1 cellular context compared by ENCODE assay signal in the genomic region with DNA sequence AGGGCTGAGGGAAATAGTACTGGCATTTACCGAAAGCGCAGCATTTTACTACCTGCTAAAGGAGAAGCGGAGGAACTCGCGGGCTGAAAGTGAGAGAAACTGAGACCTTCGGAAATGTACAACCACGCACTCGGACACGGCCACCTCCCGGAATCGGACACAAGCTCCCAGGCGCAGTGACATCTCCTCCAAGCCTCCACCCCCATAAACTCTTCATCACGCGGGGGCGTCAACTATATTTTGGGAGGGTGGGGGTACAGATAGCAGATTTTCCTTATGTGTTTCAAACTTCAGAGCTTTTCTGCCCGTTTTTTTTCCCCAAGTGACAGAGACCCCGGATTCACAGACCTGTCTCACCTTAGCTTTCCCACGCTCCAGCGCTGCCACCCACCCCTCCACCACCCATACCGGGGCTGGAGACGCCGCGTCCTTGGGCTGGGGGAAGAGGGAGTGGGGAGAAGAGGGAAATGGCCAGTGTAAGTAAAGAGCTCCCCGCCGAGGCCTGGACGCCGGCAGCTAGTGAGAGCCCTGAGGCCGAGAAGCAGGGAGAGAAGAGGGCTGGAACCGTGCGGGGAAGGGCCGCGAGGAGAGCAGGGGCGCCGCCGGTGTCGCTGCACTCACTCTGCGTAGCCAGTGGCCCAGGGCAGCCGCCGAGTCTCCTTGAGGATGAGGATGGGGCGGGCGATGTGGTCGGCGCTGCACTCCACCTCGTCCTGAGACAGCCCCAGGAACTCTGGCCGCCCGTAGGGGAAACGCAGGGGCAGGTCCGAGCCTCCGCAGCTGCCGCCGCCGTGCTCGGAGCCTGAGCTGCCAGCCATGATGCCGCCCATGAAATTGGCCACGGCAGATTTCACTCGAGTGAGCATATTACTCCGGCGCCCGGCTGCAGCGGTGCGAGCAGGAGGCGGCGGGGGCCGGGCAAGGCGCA.
TF ChIP-seq lines count a peak whose summit lies in the region.

No MANE protein-coding gene starts in this region.

TF ChIP-seq in K562, 482 proteins besides CTCF, POLR2A, EP300 and RAD21 (continued from another document):
- TF ChIP-seq, protein P1, sequence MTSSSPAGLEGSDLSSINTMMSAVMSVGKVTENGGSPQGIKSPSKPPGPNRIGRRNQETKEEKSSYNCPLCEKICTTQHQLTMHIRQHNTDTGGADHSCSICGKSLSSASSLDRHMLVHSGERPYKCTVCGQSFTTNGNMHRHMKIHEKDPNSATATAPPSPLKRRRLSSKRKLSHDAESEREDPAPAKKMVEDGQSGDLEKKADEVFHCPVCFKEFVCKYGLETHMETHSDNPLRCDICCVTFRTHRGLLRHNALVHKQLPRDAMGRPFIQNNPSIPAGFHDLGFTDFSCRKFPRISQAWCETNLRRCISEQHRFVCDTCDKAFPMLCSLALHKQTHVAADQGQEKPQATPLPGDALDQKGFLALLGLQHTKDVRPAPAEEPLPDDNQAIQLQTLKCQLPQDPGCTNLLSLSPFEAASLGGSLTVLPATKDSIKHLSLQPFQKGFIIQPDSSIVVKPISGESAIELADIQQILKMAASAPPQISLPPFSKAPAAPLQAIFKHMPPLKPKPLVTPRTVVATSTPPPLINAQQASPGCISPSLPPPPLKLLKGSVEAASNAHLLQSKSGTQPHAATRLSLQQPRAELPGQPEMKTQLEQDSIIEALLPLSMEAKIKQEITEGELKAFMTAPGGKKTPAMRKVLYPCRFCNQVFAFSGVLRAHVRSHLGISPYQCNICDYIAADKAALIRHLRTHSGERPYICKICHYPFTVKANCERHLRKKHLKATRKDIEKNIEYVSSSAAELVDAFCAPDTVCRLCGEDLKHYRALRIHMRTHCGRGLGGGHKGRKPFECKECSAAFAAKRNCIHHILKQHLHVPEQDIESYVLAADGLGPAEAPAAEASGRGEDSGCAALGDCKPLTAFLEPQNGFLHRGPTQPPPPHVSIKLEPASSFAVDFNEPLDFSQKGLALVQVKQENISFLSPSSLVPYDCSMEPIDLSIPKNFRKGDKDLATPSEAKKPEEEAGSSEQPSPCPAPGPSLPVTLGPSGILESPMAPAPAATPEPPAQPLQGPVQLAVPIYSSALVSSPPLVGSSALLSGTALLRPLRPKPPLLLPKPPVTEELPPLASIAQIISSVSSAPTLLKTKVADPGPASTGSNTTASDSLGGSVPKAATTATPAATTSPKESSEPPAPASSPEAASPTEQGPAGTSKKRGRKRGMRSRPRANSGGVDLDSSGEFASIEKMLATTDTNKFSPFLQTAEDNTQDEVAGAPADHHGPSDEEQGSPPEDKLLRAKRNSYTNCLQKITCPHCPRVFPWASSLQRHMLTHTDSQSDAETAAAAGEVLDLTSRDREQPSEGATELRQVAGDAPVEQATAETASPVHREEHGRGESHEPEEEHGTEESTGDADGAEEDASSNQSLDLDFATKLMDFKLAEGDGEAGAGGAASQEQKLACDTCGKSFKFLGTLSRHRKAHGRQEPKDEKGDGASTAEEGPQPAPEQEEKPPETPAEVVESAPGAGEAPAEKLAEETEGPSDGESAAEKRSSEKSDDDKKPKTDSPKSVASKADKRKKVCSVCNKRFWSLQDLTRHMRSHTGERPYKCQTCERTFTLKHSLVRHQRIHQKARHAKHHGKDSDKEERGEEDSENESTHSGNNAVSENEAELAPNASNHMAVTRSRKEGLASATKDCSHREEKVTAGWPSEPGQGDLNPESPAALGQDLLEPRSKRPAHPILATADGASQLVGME (CRISPR knock-in tag; IDR thresholded peaks at IDR 0.05), result peak; percentile 63; the same call in 1 of the 2 replicates
- TF ChIP-seq ZBTB7A (IDR thresholded peaks at IDR 0.05; ENCODE audit: borderline replicate concordance, control insufficient read depth, low read depth, low read length) (0 out of 2 replicates have a peak, but pooled peaks have one; percentile 33), KDM2B (CRISPR knock-in tag; IDR thresholded peaks at IDR 0.05) (no peak), ARID2 (IDR thresholded peaks at IDR 0.05) (peak; percentile 22; the same call in 1 of the 2 replicates), SMARCB1 (IDR thresholded peaks at IDR 0.05; ENCODE audit: insufficient read length, low read depth) (no peak), HSF4 (CRISPR knock-in tag; IDR thresholded peaks at IDR 0.05; ENCODE audit: borderline replicate concordance) (no peak), TCF7 (IDR thresholded peaks at IDR 0.05; ENCODE audit: borderline replicate concordance) (no peak), ZNF124 (CRISPR knock-in tag; IDR thresholded peaks at IDR 0.05) (no peak), MTA3 (IDR thresholded peaks at IDR 0.05; ENCODE audit: borderline replicate concordance) (no peak; the same call in 1 of the 2 replicates), TARDBP (IDR thresholded peaks at IDR 0.05) (no peak)
- TF ChIP-seq, protein P2, sequence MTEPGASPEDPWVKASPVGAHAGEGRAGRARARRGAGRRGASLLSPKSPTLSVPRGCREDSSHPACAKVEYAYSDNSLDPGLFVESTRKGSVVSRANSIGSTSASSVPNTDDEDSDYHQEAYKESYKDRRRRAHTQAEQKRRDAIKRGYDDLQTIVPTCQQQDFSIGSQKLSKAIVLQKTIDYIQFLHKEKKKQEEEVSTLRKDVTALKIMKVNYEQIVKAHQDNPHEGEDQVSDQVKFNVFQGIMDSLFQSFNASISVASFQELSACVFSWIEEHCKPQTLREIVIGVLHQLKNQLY (CRISPR knock-in tag; conservative IDR thresholded peaks at IDR 0.05), result no peak
